ENCODE assay signal across 22 cellular contexts in the genomic region with DNA sequence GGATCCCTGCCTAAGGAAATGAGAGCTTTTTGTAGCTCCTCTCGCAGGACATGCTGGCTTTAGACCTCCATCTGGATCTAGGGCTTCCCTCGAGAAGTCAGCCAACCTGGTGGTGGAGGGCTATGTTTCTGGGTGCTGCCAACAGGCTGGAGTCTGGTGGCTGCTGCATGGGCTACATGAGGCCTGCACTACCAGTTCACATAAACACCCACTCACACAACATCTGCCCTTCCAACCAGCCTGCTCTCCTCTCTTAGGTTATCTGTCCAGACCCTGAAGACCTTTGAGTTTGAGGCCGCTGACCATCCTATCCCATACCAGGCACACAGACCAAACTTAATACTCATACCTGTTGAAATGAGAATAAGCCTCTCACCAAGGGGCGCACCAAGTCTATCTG.
"Had no signal": no experiment of that assay in that cellular context is flagged by ENCODE, and none has a peak within 500 bp of the region (broad histone marks: within the 10 kb centered on the region; RNA-seq: fewer than 3 reads in every experiment).

No MANE protein-coding gene starts in this region.

- DNase-seq: activated CD4-positive, alpha-beta T cell treated with anti-CD3 and anti-CD28 coated beads for 1 hour; activated CD4-positive, alpha-beta T cell treated with anti-CD3 and anti-CD28 coated beads, Interleukin-2, amount 10 ng/mL, durations not matched to agents 24 days and 14 days; activated CD4-positive, alpha-beta T cell treated with anti-CD3 and anti-CD28 coated beads, Interleukin-2, amount 50 U/mL, for 48 hours; activated CD8-positive, alpha-beta memory T cell treated with anti-CD3 and anti-CD28 coated beads, Interleukin-2, amount 10 ng/mL, durations not matched to agents 7 days and 5 days; activated effector memory CD4-positive, alpha-beta T cell treated with Interleukin-2 at 50 U/mL for 16 hours; activated naive CD4-positive, alpha-beta T cell; activated T-cell treated with anti-CD3 and anti-CD28 coated beads, Interleukin-2, amount 50 U/mL, for 24 hours; aorta; central memory CD4-positive, alpha-beta T cell; Kasumi-1; NCI-H1048; NCI-H2029; NCI-H2107; NCI-H2171 treated with DMSO at 0.1 percent for 48 hours; NCI-H226; NCI-H526 treated with DMSO at 0.1 percent for 48 hours; SHP77 had no signal

- H3K27me3 Mint-ChIP-seq: activated naive CD4-positive, alpha-beta T cell treated with anti-CD3 and anti-CD28 coated beads, Interleukin-2, amount 50 U/mL, for 24 hours; activated T-cell treated with anti-CD3 and anti-CD28 coated beads, Interleukin-2, amount 50 U/mL, for 24 hours had no signal

- H3K36me3 Mint-ChIP-seq: activated CD8-positive, alpha-beta memory T cell treated with anti-CD3 and anti-CD28 coated beads, Interleukin-2, amount 10 ng/mL, durations not matched to agents 7 days and 5 days; activated naive CD4-positive, alpha-beta T cell treated with anti-CD3 and anti-CD28 coated beads, Interleukin-2, amount 50 U/mL, for 24 hours had no signal

- H3K4me3 Mint-ChIP-seq: activated CD4-positive, alpha-beta T cell treated with anti-CD3 and anti-CD28 coated beads, Interleukin-2, amount 10 ng/mL, durations not matched to agents 24 days and 14 days; activated CD8-positive, alpha-beta memory T cell treated with anti-CD3 and anti-CD28 coated beads, Interleukin-2, amount 10 ng/mL, durations not matched to agents 7 days and 5 days; activated naive CD4-positive, alpha-beta T cell treated with anti-CD3 and anti-CD28 coated beads, Interleukin-2, amount 50 U/mL, for 24 hours; activated T-cell treated with anti-CD3 and anti-CD28 coated beads, Interleukin-2, amount 50 U/mL, for 24 hours; activated T-helper 1 cell treated with anti-CD3 and anti-CD28 coated beads, Interleukin-12 subunit alpha, Interleukin-12 subunit beta, Interleukin-2, Interleukin-4 antibody, amounts not matched to agents 30 ng/mL and 10 ng/mL and 1 ng/mL, durations not matched to agents 14 hours and 24 hours and 36 hours; T-helper 1 cell treated with Interleukin-12 subunit alpha and Interleukin-12 subunit beta and Interleukin-4 antibody, amounts not matched to agents 30 μg/mL and 1 μg/mL, for 36 hours; WTC11 had no signal

- H3K27ac Mint-ChIP-seq: activated CD4-positive, alpha-beta T cell treated with anti-CD3 and anti-CD28 coated beads, Interleukin-2, amount 10 ng/mL, durations not matched to agents 24 days and 14 days; activated CD8-positive, alpha-beta memory T cell treated with anti-CD3 and anti-CD28 coated beads, Interleukin-2, amount 10 ng/mL, durations not matched to agents 7 days and 5 days; activated naive CD4-positive, alpha-beta T cell treated with anti-CD3 and anti-CD28 coated beads, Interleukin-2, amount 50 U/mL, for 24 hours; activated T-cell treated with anti-CD3 and anti-CD28 coated beads, Interleukin-2, amount 50 U/mL, for 24 hours; T-helper 1 cell treated with Interleukin-12 subunit alpha and Interleukin-12 subunit beta and Interleukin-4 antibody, amounts not matched to agents 30 μg/mL and 1 μg/mL, for 36 hours; WTC11 had no signal

- H3K9me3 Mint-ChIP-seq: activated CD4-positive, alpha-beta T cell treated with anti-CD3 and anti-CD28 coated beads, Interleukin-2, amount 10 ng/mL, durations not matched to agents 24 days and 14 days; activated naive CD4-positive, alpha-beta T cell treated with anti-CD3 and anti-CD28 coated beads, Interleukin-2, amount 50 U/mL, for 24 hours; activated T-cell treated with anti-CD3 and anti-CD28 coated beads, Interleukin-2, amount 50 U/mL, for 24 hours; activated T-helper 1 cell treated with anti-CD3 and anti-CD28 coated beads, Interleukin-12 subunit alpha, Interleukin-12 subunit beta, Interleukin-2, Interleukin-4 antibody, amounts not matched to agents 30 ng/mL and 10 ng/mL and 1 ng/mL, durations not matched to agents 14 hours and 24 hours and 36 hours; T-helper 1 cell treated with Interleukin-12 subunit alpha and Interleukin-12 subunit beta and Interleukin-4 antibody, amounts not matched to agents 30 μg/mL and 1 μg/mL, for 36 hours had no signal

- H3K27ac ChIP-seq: SJSA1 had no signal

- H3K4me3 ChIP-seq: SJSA1 had no signal

- H3K4me1 Mint-ChIP-seq: activated CD4-positive, alpha-beta T cell treated with anti-CD3 and anti-CD28 coated beads, Interleukin-2, amount 10 ng/mL, durations not matched to agents 24 days and 14 days; activated naive CD4-positive, alpha-beta T cell treated with anti-CD3 and anti-CD28 coated beads, Interleukin-2, amount 50 U/mL, for 24 hours had no signal

- H3K27me3 ChIP-seq: SJSA1 had no signal

- H3K36me3 ChIP-seq: SJSA1 had no signal

- H3K9me3 ChIP-seq: SJSA1 had no signal
